22 cellular contexts compared by ENCODE assay signal in genomic region chr12:46898152-46898931, GRCh38.
"Had no signal": no experiment of that assay in that cellular context is flagged by ENCODE, and none has a peak within 500 bp of the region (broad histone marks: within the 10 kb centered on the region; RNA-seq: fewer than 3 reads in every experiment).

No MANE protein-coding gene starts in this region.

- FAIRE-seq: HTR-8/SVneo, K562, RCC 7860 had no signal

- H3K27ac ChIP-seq: HL-60 had no signal

- DNase-seq: MG63, NCI-H1092, NCI-H1105 treated with DMSO at 0.1 percent for 48 hours, NCI-H1417 treated with DMSO at 0.1 percent for 48 hours, NCI-H146, NCI-H1694 treated with DMSO at 0.1 percent for 48 hours, NCI-H2029, NCI-H2081 treated with DMSO at 0.1 percent for 48 hours, NCI-H2171, NCI-H226, NCI-H446, NCI-H510A, NCI-H524 treated with DMSO at 0.1 percent for 48 hours, NCI-H69, NCI-H774, Right ventricle myocardium superior, RPMI8226 had no signal

- H3K36me3 ChIP-seq: MG63 had no signal

- H3K4me3 Mint-ChIP-seq: IgD-negative memory B cell had no signal

- ATAC-seq: K562 had no signal

- H3K27me3 ChIP-seq: MG63 had no signal

- H3K4me3 ChIP-seq: K562, MG63 had no signal
